ENCODE assay signal across 1 cellular context in genomic region chr2:76813084-76813483, GRCh38.
"Had no signal": no experiment of that assay in that cellular context is flagged by ENCODE, and none has a peak within 500 bp of the region (broad histone marks: within the 10 kb centered on the region; RNA-seq: fewer than 3 reads in every experiment).

No MANE protein-coding gene starts in this region.

- ATAC-seq: GM12878 had no signal

- H3K4me3 ChIP-seq: GM12878 had no signal
